Comparison of ENCODE assay signal across 8 cellular contexts in the genomic region with DNA sequence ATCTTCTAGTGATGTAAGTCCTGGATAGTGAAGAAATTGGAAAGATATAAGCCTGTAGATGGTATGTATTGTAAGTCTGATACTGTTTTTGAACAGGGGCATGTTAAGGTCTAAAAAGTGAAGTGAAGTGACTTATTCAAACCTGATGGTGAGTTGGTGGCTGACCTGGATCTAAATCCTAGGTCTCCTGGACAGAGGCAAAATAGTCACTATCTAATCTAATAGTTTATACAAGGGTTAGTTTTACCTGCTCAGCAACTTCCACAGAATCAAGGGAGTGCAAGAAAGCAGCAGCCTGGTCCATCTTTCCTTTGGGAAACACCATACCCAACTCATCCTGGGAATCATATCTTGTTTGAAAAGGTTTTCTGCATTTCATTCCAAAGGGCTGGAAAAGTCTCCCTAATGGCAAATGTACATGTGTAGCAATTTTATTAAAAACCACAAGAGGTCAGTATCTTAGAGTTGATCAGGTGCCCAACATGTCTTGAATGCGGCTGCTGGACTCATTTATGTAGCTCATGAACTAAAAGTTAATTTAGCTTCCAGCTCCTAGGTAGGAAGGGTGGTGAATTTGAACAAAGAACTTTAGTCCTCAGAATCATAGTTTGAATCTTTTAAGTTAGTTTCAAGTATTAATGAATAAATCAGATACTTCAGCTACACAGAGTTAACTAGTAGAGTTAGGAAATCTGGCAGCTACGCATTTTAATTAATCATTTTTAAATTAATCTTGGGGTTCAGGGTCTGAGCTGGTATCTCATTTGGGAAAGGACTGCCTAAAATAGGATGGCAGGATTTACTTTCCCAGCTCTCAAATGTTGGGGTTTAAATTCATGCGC. TPM values are rescaled to one million over a fixed set of nuclear protein-coding genes. Genes with fewer than 3 reads are reported as not detected.
A peak's percentile ranks its signal among the peaks of the same experiment; 100 is the strongest.
DNase-seq lines count a peak whose midpoint lies in the region; ATAC-seq, FAIRE-seq and TF ChIP-seq lines count a peak whose summit lies in the region.

No MANE protein-coding gene starts in this region.

- ATAC-seq in pancreas (peak; percentile 83 to 90 (median 86)), GM18909 (IDR thresholded peaks at IDR 0.05; ENCODE audit: poor library complexity, unreplicated experiment) (no peak), GM19035 (IDR thresholded peaks at IDR 0.05; ENCODE audit: unreplicated experiment) (no peak), GM21381 (IDR thresholded peaks at IDR 0.05; ENCODE audit: unreplicated experiment) (no peak)

- no peak overlapping the region for H3K4me3 ChIP-seq in BJ (ENCODE audit: low read depth, low read length)
- no peak overlapping the region for H3K4me3 ChIP-seq in Peyer's patch
- H3K4me3 ChIP-seq in esophagus muscularis mucosa, result no peak overlapping the region
- H3K4me3 ChIP-seq in pancreas, result no peak overlapping the region

- H3K36me3 ChIP-seq in BJ (ENCODE audit: control insufficient read depth, insufficient read depth, low read length) (peaks cover 9% of the 10 kb centered on the region), Peyer's patch (peaks cover 0 to 9% (median 0%) of the 10 kb centered on the region in 3 donors), esophagus muscularis mucosa (peaks cover 12 to 78% (median 46%) of the 10 kb centered on the region in 4 donors), pancreas (peaks cover 0 to 5% (median 2%) of the 10 kb centered on the region in 3 donors)

- TF ChIP-seq EP300 in esophagus muscularis mucosa (IDR thresholded peaks at IDR 0.05), result no peak

- TF ChIP-seq CTCF in BJ (IDR thresholded peaks at IDR 0.05; ENCODE audit: insufficient read depth, low read depth, low read length) (peak; percentile 58), Peyer's patch (IDR thresholded peaks at IDR 0.05) (peak in 4 of 6 experiments; percentile 36 to 62 (median 56)), esophagus muscularis mucosa (IDR thresholded peaks at IDR 0.05) (peak; percentile 62 to 73 (median 65)), pancreas (IDR thresholded peaks at IDR 0.05) (peak; percentile 31 to 46 (median 44))

- H3K4me1 ChIP-seq in Peyer's patch (no peaks in the 10 kb centered on the region), esophagus muscularis mucosa (peaks cover 0 to 11% (median 0%) of the 10 kb centered on the region in 4 donors), pancreas (peaks cover 0 to 1% (median 0%) of the 10 kb centered on the region in 3 donors)

- POLR2A ChIA-PET in BJ (lab: Charles Lee), result no interaction called here

- H3K9me3 ChIP-seq in Peyer's patch, result no peaks in the 10 kb centered on the region
- no peaks in the 10 kb centered on the region for H3K9me3 ChIP-seq in esophagus muscularis mucosa
- no peaks in the 10 kb centered on the region for H3K9me3 ChIP-seq in pancreas

- no peak for TF ChIP-seq POLR2A in Peyer's patch (IDR thresholded peaks at IDR 0.05)
- no peak for TF ChIP-seq POLR2A in esophagus muscularis mucosa (IDR thresholded peaks at IDR 0.05; ENCODE audit: low read depth)

- DNase-seq in BJ (ENCODE audit: low read depth) (no peak), HCEC 1CT (peak; percentile 52), Peyer's patch (no peak), esophagus muscularis mucosa (ENCODE audit: extremely low spot score) (no peak), pancreas (no peak)

- no peaks in the 10 kb centered on the region for H3K27me3 ChIP-seq in BJ (ENCODE audit: control insufficient read depth, insufficient read depth, low read length)
- H3K27me3 ChIP-seq in Peyer's patch, result no peaks in the 10 kb centered on the region
- H3K27me3 ChIP-seq in esophagus muscularis mucosa, result no peaks in the 10 kb centered on the region
- no peaks in the 10 kb centered on the region for H3K27me3 ChIP-seq in pancreas

- H3K27ac ChIP-seq in Peyer's patch, result no peak overlapping the region
- no peak overlapping the region for H3K27ac ChIP-seq in esophagus muscularis mucosa (replicated peaks in 1 of 4)
- no peak overlapping the region for H3K27ac ChIP-seq in pancreas

- intact Hi-C loops in esophagus muscularis mucosa (cut with DNase I), result loop anchor here (5.0 kb wide), 1 partner anchor 129 kb away; no protein-coding TSS in a partner anchor
- intact Hi-C loops in pancreas (cut with DNase I), result no loop called here

- 69% methylated on average over 3 of the region's 3 CpGs for WGBS in esophagus muscularis mucosa
- WGBS in pancreas, 2 donors, result 67 to 69% methylated on average over 3 of the region's 3 CpGs

- FAIRE-seq in pancreas (lab: Jason Lieb, UNC), result peak; percentile 59

- CTCF ChIA-PET in BJ (lab: Yijun Ruan, JAX), result interaction anchor here (0.6 to 2.6 kb wide), 15 partner anchors 8 to 130 kb away, joined by 3 to 12 read pairs (median 4); a partner anchor contains a TSS

RNA-seq across cellular contexts. Expression of a gene that starts 26.0 kb away (rescaled TPM):
- polyA plus RNA-seq in BJ (2011; rRNA removed) (22.0 and 30.7 TPM in 2 replicates), pancreas (1 to 10 TPM; 1.5 to 2.3 TPM)
- 40.0 and 51.9 TPM in 2 replicates for polyA minus RNA-seq in BJ (2011; rRNA and poly(A)+ RNA removed)
- total RNA-seq in Peyer's patch (10 to 100 TPM; 13.8 to 30.5 (median 22.2) TPM), esophagus muscularis mucosa (10 to 100 TPM in 1 of 4 donors, 1 to 10 TPM in 3; 5.6 to 12.1 (median 9.2) TPM), pancreas (1 to 10 TPM; 2.0 to 8.7 (median 5.0) TPM)

RNA-seq across cellular contexts. Expression of a gene that starts 26.2 kb away (rescaled TPM):
- polyA plus RNA-seq in BJ (2011; rRNA removed) (2.6 and 6.9 TPM in 2 replicates), pancreas (1 to 10 TPM; 1.0 to 4.6 TPM)
- 7.5 and 7.7 TPM in 2 replicates for polyA minus RNA-seq in BJ (2011; rRNA and poly(A)+ RNA removed)
- total RNA-seq in Peyer's patch (10 to 100 TPM in 3 of 4 donors, 1 to 10 TPM in 1; 9.9 to 55.3 (median 22.0) TPM), esophagus muscularis mucosa (10 to 100 TPM; 10.4 to 12.5 (median 11.2) TPM), pancreas (1 to 10 TPM; 5.1 to 8.3 (median 6.9) TPM)

Comparison
In these comparisons a context has a peak if more than half of its experiments do, and no peak if none do; other contexts are left out.
1. ATAC-seq: peak in pancreas (4 of 4); none in GM18909 (single experiment), GM19035 (single experiment) and GM21381 (single experiment).
2. Peak in every context shown above with its lines, with median percentiles within 50 percentile points of each other: CTCF ChIP-seq.